8 cellular contexts compared by ENCODE assay signal in genomic region chr22:37696657-37697539, GRCh38.
DNase-seq lines count a peak whose midpoint lies in the region; ATAC-seq lines count a peak whose summit lies in the region.

Gene TRIOBP (plus strand): TSS chr22:37697048. CDS start chr22:37701366, 4,318 bp downstream.

- peaks cover 31% of the 10 kb centered on the region for H3K36me3 ChIP-seq in NT2/D1 (ENCODE audit: insufficient read depth, insufficient read length, low read length)

- H3K9ac ChIP-seq in NT2/D1 (ENCODE audit: insufficient read length, low read depth), result peak within 1 kb of the TSS; percentile 52

- H3K27me3 ChIP-seq in NT2/D1 (ENCODE audit: insufficient read depth, insufficient read length), result no peaks in the 10 kb centered on the region

- H3K9me3 ChIP-seq in NT2/D1 (ENCODE audit: insufficient read depth, low read length), result no peaks in the 10 kb centered on the region

- peaks cover 2% of the 10 kb centered on the region for H3K4me1 ChIP-seq in NT2/D1 (ENCODE audit: insufficient read depth, insufficient read length)

- DNase-seq in NK-92 (lab: John Stamatoyannopoulos, UW; ENCODE audit: unreplicated experiment) (peak; percentile 8), NT2/D1 (ENCODE audit: low read depth, low spot score) (peak; percentile 92), activated T-cell treated with anti-CD3 and anti-CD28 coated beads for 1 hour (ENCODE audit: low read depth) (peak; percentile 72), epidermal melanocyte (ENCODE audit: insufficient read length, low spot score) (peak; percentile 95), midbrain (lab: John Stamatoyannopoulos, UW) (peak; percentile 60)
- no peak for DNase-seq in NK-92 treated with Interleukin-12 subunit alpha and Interleukin-12 subunit beta, amount 100 ng/mL, for 24 hours (lab: John Stamatoyannopoulos, UW)
- peak; percentile 57 to 69 for DNase-seq in stimulated activated CD8-positive, alpha-beta memory T cell treated with anti-CD3 and anti-CD28 coated beads, Interleukin-2, amount 100 ng/mL, for 1 hour (ENCODE audit: low read depth in 2 of 2)

- ATAC-seq in HG03378 (IDR thresholded peaks at IDR 0.05; ENCODE audit: unreplicated experiment), result peak; percentile 86

- peak within 1 kb of the TSS; percentile 50 for H3K4me3 ChIP-seq in NT2/D1 (ENCODE audit: insufficient read length, low read depth)
